ENCODE assay signal across 7 cellular contexts in genomic region chr5:56270058-56270457, GRCh38. TPM values are rescaled to one million over a fixed set of nuclear protein-coding genes. Genes with fewer than 3 reads are reported as not detected.
DNase-seq lines count a peak whose midpoint lies in the region; ATAC-seq and TF ChIP-seq lines count a peak whose summit lies in the region.

No MANE protein-coding gene starts in this region.

- DNase-seq in Daoy (ENCODE audit: low read depth): peak; percentile 35
- peak; percentile 32 for DNase-seq in NCI-H69 (lab: John Stamatoyannopoulos, UW)
- peak; percentile 35 to 36 for DNase-seq in erythroblast (lab: John Stamatoyannopoulos, UW)
- DNase-seq in occipital lobe (lab: John Stamatoyannopoulos, UW): no peak
- no peak for DNase-seq in A172 (ENCODE audit: low spot score)

- peak; percentile 29 for ATAC-seq in GM19324 (IDR thresholded peaks at IDR 0.05; ENCODE audit: low FRiP score, unreplicated experiment)
- ATAC-seq in HG02938 (IDR thresholded peaks at IDR 0.05; ENCODE audit: unreplicated experiment): no peak

- TF ChIP-seq POLR2A in erythroblast (IDR thresholded peaks at IDR 0.05; ENCODE audit: low read length): no peak

RNA-seq across cellular contexts. Expression of gene ANKRD55, which starts 36.9 kb away (rescaled TPM):
- not detected in 2 replicates for total RNA-seq in Daoy (2014; rRNA removed; shearing (Covaris generic))
- total RNA-seq in occipital lobe: 0.31 TPM
- total RNA-seq in A172 (2014; rRNA removed; shearing (Covaris generic)): not detected in 2 replicates

Comparison
In these comparisons a context has a peak if more than half of its experiments do, and no peak if none do; other contexts are left out.
1. DNase-seq: peak in Daoy (single experiment), NCI-H69 (single experiment) and erythroblast (2 of 2); none in occipital lobe (single experiment) and A172 (single experiment).